In genomic region chr5:89081360-89081759, GRCh38 we compare ENCODE assay signal across 16 cellular contexts.
DNase-seq lines count a peak whose midpoint lies in the region; ATAC-seq, FAIRE-seq and TF ChIP-seq lines count a peak whose summit lies in the region.
"Had no signal": no experiment of that assay in that cellular context is flagged by ENCODE, and none has a peak within 500 bp of the region (broad histone marks: within the 10 kb centered on the region; RNA-seq: fewer than 3 reads in every experiment).

No MANE protein-coding gene starts in this region.

- CTCF ChIA-PET in PC-3 (lab: Charles Lee): no interaction called here
- CTCF ChIA-PET in CD8-positive, alpha-beta T cell (lab: Charles Lee): no interaction called here

- POLR2A ChIA-PET in PC-3 (lab: Charles Lee; ENCODE audit: unreplicated experiment): no interaction called here
- POLR2A ChIA-PET in CD8-positive, alpha-beta T cell (lab: Charles Lee): no interaction called here

- H3K9me3 Mint-ChIP-seq in CD8-positive, alpha-beta T cell: no peaks in the 10 kb centered on the region

- H3K4me1 ChIP-seq in PC-3 (ENCODE audit: insufficient read depth, low read length): no peaks in the 10 kb centered on the region
- no peaks in the 10 kb centered on the region for H3K4me1 ChIP-seq in CD8-positive, alpha-beta T cell (ENCODE audit: insufficient read depth, low read length)
- H3K4me1 ChIP-seq: esophagus squamous epithelium had no signal

- no peak overlapping the region for H2AFZ ChIP-seq in PC-3 (ENCODE audit: low read length)

- no peaks in the 10 kb centered on the region for H3K27me3 ChIP-seq in PC-3 (ENCODE audit: low read length)
- H3K27me3 ChIP-seq in CD8-positive, alpha-beta T cell (ENCODE audit: insufficient read depth, low read length): no peaks in the 10 kb centered on the region
- H3K27me3 ChIP-seq: esophagus squamous epithelium, ovary had no signal

- no TSS peak for BruUV-seq in PC-3 (replicated peaks; lab: Mats Ljungman, UMichigan)

- H3K36me3 Mint-ChIP-seq in CD8-positive, alpha-beta T cell: no peaks in the 10 kb centered on the region

- no peak overlapping the region for H3K4me3 ChIP-seq in LNCaP clone FGC (ENCODE audit: low read depth, low read length)
- H3K4me3 ChIP-seq in PC-3 (ENCODE audit: low read length): no peak overlapping the region
- no peak overlapping the region for H3K4me3 ChIP-seq in CD8-positive, alpha-beta T cell (ENCODE audit: low read depth, low read length)
- H3K4me3 ChIP-seq: esophagus squamous epithelium, ovary had no signal

- no peak overlapping the region for H3K27ac Mint-ChIP-seq in CD8-positive, alpha-beta T cell

- H3K27me3 Mint-ChIP-seq in CD8-positive, alpha-beta T cell (ENCODE audit: low read depth): no peaks in the 10 kb centered on the region

- no peaks in the 10 kb centered on the region for H3K79me2 ChIP-seq in PC-3 (ENCODE audit: low read length)

- no peak overlapping the region for H3K27ac ChIP-seq in PC-3 (ENCODE audit: low read length)
- no peak overlapping the region for H3K27ac ChIP-seq in CD8-positive, alpha-beta T cell (ENCODE audit: low read depth, low read length)
- H3K27ac ChIP-seq: esophagus squamous epithelium, ovary had no signal

- no peaks in the 10 kb centered on the region for H3K9me2 ChIP-seq in PC-3 (replicated peaks; ENCODE audit: low read length)

- H3K4me3 Mint-ChIP-seq in CD8-positive, alpha-beta T cell: no peak overlapping the region

- H3K9ac ChIP-seq in PC-3 (ENCODE audit: low read length): no peak overlapping the region

- no peak overlapping the region for H3K4me2 ChIP-seq in PC-3 (ENCODE audit: low read length)

- no peaks in the 10 kb centered on the region for H3K4me1 Mint-ChIP-seq in CD8-positive, alpha-beta T cell (ENCODE audit: low read depth)

- H3F3A ChIP-seq in PC-3 (ENCODE audit: low read length, unreplicated experiment): no peaks in the 10 kb centered on the region

- TF ChIP-seq CTCF in LNCaP clone FGC (IDR thresholded peaks at IDR 0.05; ENCODE audit: control insufficient read depth, extremely low read depth, insufficient read depth) (0 out of 2 replicates have a peak, but pooled peaks have one; percentile 6), PC-3 (conservative IDR thresholded peaks at IDR 0.05; ENCODE audit: low read depth, low read length) (no peak)
- TF ChIP-seq CTCF in CD8-positive, alpha-beta T cell (IDR thresholded peaks at IDR 0.05): no peak

- H3K9me3 ChIP-seq in PC-3 (ENCODE audit: low read length): no peaks in the 10 kb centered on the region
- H3K9me3 ChIP-seq in CD8-positive, alpha-beta T cell (ENCODE audit: low read length): no peaks in the 10 kb centered on the region
- H3K9me3 ChIP-seq: esophagus squamous epithelium, ovary had no signal

- intact Hi-C loops in PC-3 (cut with micrococcal nuclease): no loop called here
- intact Hi-C loops in CD8-positive, alpha-beta T cell (cut with DNase I, micrococcal nuclease): no loop called here

- no peaks in the 10 kb centered on the region for H4K20me1 ChIP-seq in PC-3 (ENCODE audit: low read length)

- ATAC-seq in GM19467 (IDR thresholded peaks at IDR 0.05; ENCODE audit: unreplicated experiment): peak; percentile 84
- ATAC-seq in HG02884 (IDR thresholded peaks at IDR 0.05; ENCODE audit: unreplicated experiment): peak; percentile 58
- no peak for ATAC-seq in PC-3
- ATAC-seq in CD8-positive, alpha-beta T cell: no peak

- no peaks in the 10 kb centered on the region for H3K36me3 ChIP-seq in PC-3 (ENCODE audit: low read depth, low read length)
- no peaks in the 10 kb centered on the region for H3K36me3 ChIP-seq in CD8-positive, alpha-beta T cell (ENCODE audit: insufficient read depth, low read length)
- H3K36me3 ChIP-seq: esophagus squamous epithelium, ovary had no signal

- peak; percentile 77 for FAIRE-seq in GM18507 (lab: Jason Lieb, UNC)
- FAIRE-seq: colon, TTC549 had no signal

- DNase-seq in GM18507 (ENCODE audit: extremely low spot score, insufficient read length, low read depth) (no peak), LNCaP clone FGC (ENCODE audit: low read depth) (no peak), NCI-H1436 (lab: John Stamatoyannopoulos, UW) (no peak), PC-3 (no peak)
- no peak for DNase-seq in CD8-positive, alpha-beta T cell
- DNase-seq in activated CD4-positive, alpha-beta T cell treated with anti-CD3 and anti-CD28 coated beads for 1 hour: no peak
- DNase-seq: activated CD8-positive, alpha-beta memory T cell treated with anti-CD3 and anti-CD28 coated beads, Interleukin-2, amount 50 U/mL, for 48 hours; esophagus squamous epithelium; NCI-H446 treated with DMSO at 0.1 percent for 48 hours; ovary; SHP77; stimulated activated CD4-positive, alpha-beta T cell treated with anti-CD3 and anti-CD28 coated beads, Interleukin-12 subunit alpha, Interleukin-12 subunit beta, amount 100 ng/mL, for 4 hours had no signal

Comparison
In these comparisons a context has a peak if more than half of its experiments do, and no peak if none do; other contexts are left out.
1. ATAC-seq: peak in GM19467 (single experiment) and HG02884 (single experiment); none in PC-3 (single experiment) and CD8-positive, alpha-beta T cell (single experiment).